ENCODE assay signal across 8 cellular contexts in genomic region chr5:91311168-91311696, GRCh38.
DNase-seq lines count a peak whose midpoint lies in the region; ATAC-seq and TF ChIP-seq lines count a peak whose summit lies in the region.

No MANE protein-coding gene starts in this region.

- H3K9me3 Mint-ChIP-seq in T-helper 1 cell treated with Interleukin-12 subunit alpha and Interleukin-12 subunit beta and Interleukin-4 antibody, amounts not matched to agents 30 μg/mL and 1 μg/mL, for 36 hours = no peaks in the 10 kb centered on the region
- H3K9me3 Mint-ChIP-seq in progenitor cell of endocrine pancreas (ENCODE audit: low read depth) = peaks cover 3% of the 10 kb centered on the region

- H3K4me1 Mint-ChIP-seq in T-helper 1 cell treated with Interleukin-12 subunit alpha and Interleukin-12 subunit beta and Interleukin-4 antibody, amounts not matched to agents 30 μg/mL and 1 μg/mL, for 36 hours (ENCODE audit: low read depth) = peaks cover 36% of the 10 kb centered on the region
- H3K4me1 Mint-ChIP-seq in progenitor cell of endocrine pancreas (ENCODE audit: low read depth) = no peaks in the 10 kb centered on the region

- ATAC-seq in GM19467 (IDR thresholded peaks at IDR 0.05; ENCODE audit: unreplicated experiment) = no peak

- peak overlapping the region; percentile 90 for H3K27ac ChIP-seq in KOPT-K1 (ENCODE audit: low read depth, low read length, poor library complexity, severe bottlenecking)
- H3K27ac ChIP-seq in epithelial cell of prostate = peak overlapping the region; percentile 85
- H3K27ac ChIP-seq in stomach smooth muscle (ENCODE audit: low read length) = peak overlapping the region; percentile 69

- peaks cover 24% of the 10 kb centered on the region for H3K4me1 ChIP-seq in stomach smooth muscle (ENCODE audit: control insufficient read depth, insufficient read depth, low read length)

- peaks cover 4% of the 10 kb centered on the region for H3K36me3 Mint-ChIP-seq in T-helper 1 cell treated with Interleukin-12 subunit alpha and Interleukin-12 subunit beta and Interleukin-4 antibody, amounts not matched to agents 30 μg/mL and 1 μg/mL, for 36 hours (ENCODE audit: low read depth)
- no peaks in the 10 kb centered on the region for H3K36me3 Mint-ChIP-seq in progenitor cell of endocrine pancreas (ENCODE audit: insufficient read depth)

- H3K27me3 ChIP-seq in stomach smooth muscle (ENCODE audit: control insufficient read depth in 1 of 2, insufficient read depth in 2 of 2, low read length in 2 of 2) = no peaks in the 10 kb centered on the region

- H3K27me3 Mint-ChIP-seq in T-helper 1 cell treated with Interleukin-12 subunit alpha and Interleukin-12 subunit beta and Interleukin-4 antibody, amounts not matched to agents 30 μg/mL and 1 μg/mL, for 36 hours (ENCODE audit: low read depth) = no peaks in the 10 kb centered on the region
- no peaks in the 10 kb centered on the region for H3K27me3 Mint-ChIP-seq in progenitor cell of endocrine pancreas

- peak overlapping the region; percentile 80 for H3K27ac Mint-ChIP-seq in T-helper 1 cell treated with Interleukin-12 subunit alpha and Interleukin-12 subunit beta and Interleukin-4 antibody, amounts not matched to agents 30 μg/mL and 1 μg/mL, for 36 hours
- H3K27ac Mint-ChIP-seq in progenitor cell of endocrine pancreas = no peak overlapping the region

- H3K4me3 Mint-ChIP-seq in T-helper 1 cell treated with Interleukin-12 subunit alpha and Interleukin-12 subunit beta and Interleukin-4 antibody, amounts not matched to agents 30 μg/mL and 1 μg/mL, for 36 hours = peak overlapping the region; percentile 48
- no peak overlapping the region for H3K4me3 Mint-ChIP-seq in progenitor cell of endocrine pancreas (ENCODE audit: low read depth)

- no peak for TF ChIP-seq CTCF in progenitor cell of endocrine pancreas (IDR thresholded peaks at IDR 0.05; ENCODE audit: unreplicated experiment)

- H3K36me3 ChIP-seq in KOPT-K1 (ENCODE audit: insufficient read depth, low read length) (no peaks in the 10 kb centered on the region), stomach smooth muscle (ENCODE audit: control insufficient read depth in 2 of 2, insufficient read depth in 2 of 2, low read length in 2 of 2) (no peaks in the 10 kb centered on the region)

- H3K9me3 ChIP-seq in KOPT-K1 (ENCODE audit: insufficient read depth, low read length, poor library complexity, severe bottlenecking) (no peaks in the 10 kb centered on the region), stomach smooth muscle (ENCODE audit: control insufficient read depth in 2 of 2, low read length in 2 of 2) (no peaks in the 10 kb centered on the region)

- no peak for DNase-seq in T-helper 1 cell
- DNase-seq in epithelial cell of prostate (ENCODE audit: low read depth, low spot score) = no peak
- no peak for DNase-seq in progenitor cell of endocrine pancreas (ENCODE audit: low spot score, unreplicated experiment)
- no peak for DNase-seq in EL

- H3K4me3 ChIP-seq in stomach smooth muscle (ENCODE audit: low read length in 2 of 2) = peak overlapping the region in 1 of 2 donors; percentile 31

- H3K9ac ChIP-seq in stomach smooth muscle (ENCODE audit: low read length in 2 of 2) = peak overlapping the region; percentile 29 to 58
